In the genomic region with DNA sequence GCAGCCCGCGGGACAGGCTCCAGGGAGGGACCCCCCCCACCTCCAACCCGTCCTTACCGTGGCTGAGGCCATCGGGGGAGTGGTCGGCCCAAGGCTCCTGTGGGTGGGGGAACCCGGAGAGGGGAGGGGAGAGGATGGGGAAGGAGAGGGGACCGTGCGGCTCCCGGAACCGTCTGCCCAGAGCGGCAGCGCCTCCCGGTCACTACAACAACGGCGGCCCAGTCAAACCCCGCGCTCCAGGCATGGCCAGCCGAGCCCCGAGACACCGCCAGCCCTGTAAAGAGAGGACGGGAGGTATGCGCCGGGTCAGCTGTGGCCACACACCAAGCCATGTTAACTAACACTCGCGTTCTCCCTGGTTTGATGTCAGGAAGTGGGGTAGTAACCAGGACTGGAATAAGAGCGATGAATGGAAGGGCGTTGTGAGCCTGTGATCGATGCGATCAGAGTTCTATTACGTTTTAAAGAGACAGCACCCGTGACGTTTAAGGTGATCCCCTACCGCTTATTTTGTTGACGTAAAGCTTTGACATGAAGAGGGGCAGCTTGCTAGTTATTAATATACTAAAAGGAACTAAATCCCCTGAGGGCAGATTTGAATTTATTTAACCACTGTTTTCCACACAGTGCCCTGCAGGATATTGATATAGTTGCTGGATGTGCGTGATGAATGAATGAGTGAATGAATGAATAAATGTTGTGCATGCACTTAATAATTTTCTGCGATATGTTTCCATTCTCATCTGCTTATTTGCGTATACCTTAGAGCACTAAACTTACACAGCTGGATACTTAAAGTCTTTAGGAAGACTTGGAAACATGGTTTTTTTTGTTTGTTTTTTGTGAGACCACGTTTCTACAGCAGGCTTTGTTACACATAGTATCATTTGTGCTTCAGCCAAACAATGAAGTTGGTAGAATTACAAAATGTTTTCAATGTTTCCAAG, we compare ENCODE assay signal across 1 cellular context.
A peak's percentile ranks its signal among the peaks of the same experiment; 100 is the strongest.
TF ChIP-seq lines count a peak whose summit lies in the region.

Gene POC1B, minus strand, starts transcription at position 224 of the 947 bp plus-strand sequence. Its CDS starts 152 bp downstream, at position 72.

TF ChIP-seq in GM23338, 12 proteins besides CTCF, POLR2A, EP300 and RAD21 (continued from another document):
- TF ChIP-seq CREB1 (CRISPR knock-in tag; IDR thresholded peaks at IDR 0.05; ENCODE audit: low read depth) (peak; percentile 90), NANOG (IDR thresholded peaks at IDR 0.05; ENCODE audit: borderline replicate concordance) (no peak), REST (IDR thresholded peaks at IDR 0.05; ENCODE audit: unreplicated experiment) (peak; percentile 19), POLR2AphosphoS5 (IDR thresholded peaks at IDR 0.05; ENCODE audit: low read depth) (peak; percentile 39)
